Comparison of ENCODE assay signal across 8 cellular contexts in the genomic region with DNA sequence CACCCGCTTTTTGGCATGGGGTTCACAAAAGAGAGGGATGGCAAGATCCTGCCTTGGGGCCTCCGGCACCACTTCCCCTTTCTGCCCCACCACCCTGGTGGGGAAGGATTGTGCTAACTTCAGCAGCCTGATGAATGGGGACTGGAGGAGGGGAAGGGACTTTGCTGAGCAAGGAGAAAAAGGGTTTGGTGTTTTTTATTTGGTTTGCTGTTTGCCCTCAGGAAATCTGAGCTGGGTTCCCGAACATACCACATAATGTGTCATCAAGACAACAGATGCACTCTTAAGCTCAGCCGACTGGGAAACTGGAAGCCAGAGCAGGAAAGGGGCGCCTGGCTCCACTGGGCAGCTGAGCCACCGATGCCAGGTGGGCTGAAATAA. TPM values are rescaled to one million over a fixed set of nuclear protein-coding genes. Genes with fewer than 3 reads are reported as not detected.
A peak's percentile ranks its signal among the peaks of the same experiment; 100 is the strongest.
DNase-seq lines count a peak whose midpoint lies in the region; ATAC-seq and TF ChIP-seq lines count a peak whose summit lies in the region.

No MANE protein-coding gene starts in this region.

- ATAC-seq in HG02870 (IDR thresholded peaks at IDR 0.05; ENCODE audit: unreplicated experiment), result no peak
- ATAC-seq in HG03342 (IDR thresholded peaks at IDR 0.05; ENCODE audit: unreplicated experiment), result no peak

- DNase-seq in DMS153 (lab: John Stamatoyannopoulos, UW) (peak; percentile 73), NCI-H226 (peak; percentile 80), nephron progenitor cell (no peak), mesendoderm (no peak), NAMALWA (ENCODE audit: low spot score) (no peak)

- no peaks in the 10 kb centered on the region for H3K79me1 ChIP-seq in mesendoderm (ENCODE audit: low read length)

- H3K27me3 ChIP-seq in mesendoderm (ENCODE audit: insufficient read depth, low read length, poor library complexity), result no peaks in the 10 kb centered on the region

- no peak overlapping the region for H2BK5ac ChIP-seq in mesendoderm (ENCODE audit: low read length)

- H3K36me3 ChIP-seq in mesendoderm (ENCODE audit: control insufficient read depth, insufficient read depth, low read length), result no peaks in the 10 kb centered on the region

- H3K4me1 ChIP-seq in mesendoderm (ENCODE audit: control insufficient read depth, low read depth, low read length), result no peaks in the 10 kb centered on the region

- H2BK15ac ChIP-seq in mesendoderm (replicated peaks; ENCODE audit: low read depth), result no peak overlapping the region

- no peak overlapping the region for H3K9ac ChIP-seq in mesendoderm (ENCODE audit: low read length)

- no peaks in the 10 kb centered on the region for H3K27me3 Mint-ChIP-seq in dendritic cell treated with granulocyte-macrophage colony-stimulating factor and Interleukin-4, amounts not matched to agents 40 ng/mL and 50 ng/mL, for 4 days
- no peaks in the 10 kb centered on the region for H3K27me3 Mint-ChIP-seq in nephron progenitor cell (ENCODE audit: low read depth, poor library complexity)

- peaks cover 41% of the 10 kb centered on the region for H3K4me1 Mint-ChIP-seq in dendritic cell treated with granulocyte-macrophage colony-stimulating factor and Interleukin-4, amounts not matched to agents 40 ng/mL and 50 ng/mL, for 4 days (ENCODE audit: low read depth)
- H3K4me1 Mint-ChIP-seq in nephron progenitor cell, result peaks cover 52% of the 10 kb centered on the region

- H3K23ac ChIP-seq in mesendoderm (ENCODE audit: low read length), result no peak overlapping the region

- peak overlapping the region; percentile 98 for H3K27ac Mint-ChIP-seq in dendritic cell treated with granulocyte-macrophage colony-stimulating factor and Interleukin-4, amounts not matched to agents 40 ng/mL and 50 ng/mL, for 4 days
- H3K27ac Mint-ChIP-seq in nephron progenitor cell, result peak overlapping the region; percentile 93

- no peak overlapping the region for H3K4ac ChIP-seq in mesendoderm (ENCODE audit: low read depth, low read length)

- no CpG with 5 or more reads among the region's 6 CpGs for WGBS in mesendoderm (ENCODE audit: extremely low coverage, insufficient coverage, low lambda C conversion rate)

- intact Hi-C loops in dendritic cell treated with granulocyte-macrophage colony-stimulating factor and Interleukin-4, amounts not matched to agents 40 ng/mL and 50 ng/mL, for 4 days (cut with micrococcal nuclease), result no loop called here

- H3K56ac ChIP-seq in mesendoderm (ENCODE audit: low read length), result no peak overlapping the region

- H3K4me3 Mint-ChIP-seq in dendritic cell treated with granulocyte-macrophage colony-stimulating factor and Interleukin-4, amounts not matched to agents 40 ng/mL and 50 ng/mL, for 4 days, result peak overlapping the region; percentile 85
- peak overlapping the region; percentile 51 for H3K4me3 Mint-ChIP-seq in nephron progenitor cell

- no peaks in the 10 kb centered on the region for H3K79me2 ChIP-seq in mesendoderm (ENCODE audit: control insufficient read depth, insufficient read depth, low read length)

- no peak overlapping the region for H3K27ac ChIP-seq in mesendoderm (ENCODE audit: low read depth, low read length)

- no peak overlapping the region for H4K8ac ChIP-seq in mesendoderm (ENCODE audit: low read depth, low read length)

- H3K4me3 ChIP-seq in mesendoderm (ENCODE audit: low read length), result no peak overlapping the region

- H3K9me3 Mint-ChIP-seq in dendritic cell treated with granulocyte-macrophage colony-stimulating factor and Interleukin-4, amounts not matched to agents 40 ng/mL and 50 ng/mL, for 4 days, result no peaks in the 10 kb centered on the region
- no peaks in the 10 kb centered on the region for H3K9me3 Mint-ChIP-seq in nephron progenitor cell

- H3K36me3 Mint-ChIP-seq in dendritic cell treated with granulocyte-macrophage colony-stimulating factor and Interleukin-4, amounts not matched to agents 40 ng/mL and 50 ng/mL, for 4 days (ENCODE audit: low read depth), result peaks cover 20% of the 10 kb centered on the region
- peaks cover 8% of the 10 kb centered on the region for H3K36me3 Mint-ChIP-seq in nephron progenitor cell (ENCODE audit: low read depth)

- no peak overlapping the region for H2BK120ac ChIP-seq in mesendoderm (ENCODE audit: low read depth, low read length)

- no peak overlapping the region for H3K4me2 ChIP-seq in mesendoderm (ENCODE audit: low read length)

- no peak overlapping the region for H3K18ac ChIP-seq in mesendoderm (ENCODE audit: low read length)

- no peak overlapping the region for H4K5ac ChIP-seq in mesendoderm (ENCODE audit: low read length)

- no peak for TF ChIP-seq CTCF in nephron progenitor cell (IDR thresholded peaks at IDR 0.05)

- H2AK5ac ChIP-seq in mesendoderm (ENCODE audit: low read length), result no peak overlapping the region

RNA-seq across cellular contexts. Expression of a gene that starts 19.9 kb away (rescaled TPM):
- 2.4 TPM for polyA plus RNA-seq in mesendoderm (2013, experiment 1 of 2)
- 2.8 TPM for polyA plus RNA-seq in mesendoderm (2013, experiment 2 of 2)

Comparison
In these comparisons a context has a peak if more than half of its experiments do, and no peak if none do; other contexts are left out.
1. DNase-seq: peak in DMS153 (single experiment) and NCI-H226 (single experiment); none in nephron progenitor cell (single experiment), mesendoderm (single experiment) and NAMALWA (single experiment).